Comparison of ENCODE assay signal across 15 cellular contexts in the genomic region with DNA sequence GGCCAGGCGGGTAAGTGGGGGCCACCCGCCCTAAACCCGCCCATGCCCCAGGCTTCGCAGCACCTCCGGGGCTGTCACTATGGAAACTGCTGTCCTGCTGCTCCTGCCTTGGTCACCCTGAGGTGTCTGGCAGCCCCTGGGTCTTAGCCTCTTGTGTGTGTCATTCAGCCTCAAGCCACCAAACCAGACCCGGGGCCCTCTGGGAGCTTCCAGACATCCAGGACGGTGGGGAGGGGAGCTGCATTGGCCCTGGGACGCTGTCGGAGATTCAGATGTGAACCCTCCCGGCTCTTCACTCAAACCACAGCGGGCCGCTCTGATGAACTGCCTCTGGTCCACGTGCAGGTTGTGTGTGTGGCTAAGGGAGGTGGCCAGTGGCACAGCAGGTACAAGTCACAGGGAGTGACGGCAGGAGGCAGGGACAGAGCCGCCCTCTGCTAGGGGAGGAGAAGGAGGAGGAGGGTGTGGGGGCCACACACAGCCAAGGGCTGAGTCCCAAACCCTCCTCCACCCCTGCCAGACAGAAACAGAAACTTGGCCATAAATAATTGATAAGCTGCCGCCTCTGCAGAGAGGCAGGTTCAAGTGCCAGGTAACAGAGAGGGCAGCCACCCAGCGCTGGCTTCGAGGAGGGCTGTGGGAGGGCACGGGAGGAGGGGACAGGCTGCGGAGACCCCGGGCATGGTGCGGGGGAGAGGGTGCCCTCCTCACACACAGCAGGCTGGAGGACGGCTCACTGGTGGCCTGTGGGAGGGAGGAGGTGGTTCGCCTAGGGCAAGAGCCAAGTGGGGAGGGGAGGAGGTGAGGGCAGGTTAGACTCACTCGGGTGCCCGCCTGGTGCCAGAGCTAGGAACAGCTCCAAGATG. TPM values are rescaled to one million over a fixed set of nuclear protein-coding genes. Genes with fewer than 3 reads are reported as not detected.
DNase-seq lines count a peak whose midpoint lies in the region; ATAC-seq and TF ChIP-seq lines count a peak whose summit lies in the region.
"Had no signal": no experiment of that assay in that cellular context is flagged by ENCODE, and none has a peak within 500 bp of the region (broad histone marks: within the 10 kb centered on the region; RNA-seq: fewer than 3 reads in every experiment).

No MANE protein-coding gene starts in this region.

- H3K36me3 Mint-ChIP-seq in effector memory CD8-positive, alpha-beta T cell (ENCODE audit: insufficient read depth) = peaks cover 16% of the 10 kb centered on the region
- H3K36me3 Mint-ChIP-seq in nephron (ENCODE audit: low read depth) = no peaks in the 10 kb centered on the region
- H3K36me3 Mint-ChIP-seq in activated CD4-positive, alpha-beta memory T cell treated with anti-CD3 and anti-CD28 coated beads for 36 hours = no peaks in the 10 kb centered on the region
- H3K36me3 Mint-ChIP-seq: activated naive CD4-positive, alpha-beta T cell treated with anti-CD3 and anti-CD28 coated beads, Interleukin-2, amount 50 U/mL, for 72 hours; type B pancreatic cell had no signal

- peak overlapping the region; percentile 89 to 95 for H3K27ac Mint-ChIP-seq in effector memory CD8-positive, alpha-beta T cell
- peak overlapping the region in 2 of 3 experiments; percentile 54 to 55 for H3K27ac Mint-ChIP-seq in nephron
- H3K27ac Mint-ChIP-seq in activated CD4-positive, alpha-beta memory T cell treated with anti-CD3 and anti-CD28 coated beads for 36 hours = no peak overlapping the region
- H3K27ac Mint-ChIP-seq: type B pancreatic cell had no signal

- H3K4me1 ChIP-seq in MM.1S (ENCODE audit: low read length) = peaks cover 33% of the 10 kb centered on the region

- POLR2A ChIA-PET in activated CD4-positive, alpha-beta memory T cell treated with anti-CD3 and anti-CD28 coated beads for 36 hours (lab: Charles Lee) = no interaction called here

- H3K4me3 Mint-ChIP-seq in effector memory CD8-positive, alpha-beta T cell = peak overlapping the region; percentile 31 to 62
- H3K4me3 Mint-ChIP-seq in nephron = no peak overlapping the region
- H3K4me3 Mint-ChIP-seq in activated CD4-positive, alpha-beta memory T cell treated with anti-CD3 and anti-CD28 coated beads for 36 hours = no peak overlapping the region
- H3K4me3 Mint-ChIP-seq: type B pancreatic cell had no signal

- no peak for ATAC-seq in effector memory CD8-positive, alpha-beta T cell (replicated peaks)
- ATAC-seq in HG03159 (IDR thresholded peaks at IDR 0.05; ENCODE audit: unreplicated experiment) = no peak
- ATAC-seq in HG03108 (IDR thresholded peaks at IDR 0.05; ENCODE audit: unreplicated experiment) = no peak
- ATAC-seq: activated naive CD4-positive, alpha-beta T cell treated with anti-CD3 and anti-CD28 coated beads, Interleukin-2, amount 50 U/mL, for 72 hours had no signal

- no peaks in the 10 kb centered on the region for H4K20me1 ChIP-seq in MM.1S (ENCODE audit: insufficient read depth, low read length)

- DNase-seq in COR-L47 (lab: John Stamatoyannopoulos, UW) = peak; percentile 76
- peak; percentile 68 for DNase-seq in MM.1S
- no peak for DNase-seq in effector memory CD8-positive, alpha-beta T cell
- no peak for DNase-seq in activated CD4-positive, alpha-beta memory T cell treated with anti-CD3 and anti-CD28 coated beads for 36 hours
- no peak for DNase-seq in stimulated activated CD4-positive, alpha-beta T cell treated with anti-CD3 and anti-CD28 coated beads, Interleukin-15, amount 100 ng/mL, for 24 hours
- DNase-seq: NCI-H2081 treated with DMSO at 0.1 percent for 48 hours, WERI-Rb-1 had no signal

- H3K4me2 ChIP-seq in MM.1S (ENCODE audit: low read depth, low read length) = peak overlapping the region; percentile 88

- H2AFZ ChIP-seq in MM.1S (ENCODE audit: low read length) = peak overlapping the region; percentile 89
- H2AFZ ChIP-seq: parathyroid adenoma had no signal

- peak overlapping the region; percentile 58 for H3K4me3 ChIP-seq in MM.1S (ENCODE audit: low read length)

- H3K9ac ChIP-seq in MM.1S (ENCODE audit: low read length) = peak overlapping the region; percentile 60
- H3K9ac ChIP-seq: parathyroid adenoma had no signal

- CTCF ChIA-PET in activated CD4-positive, alpha-beta memory T cell treated with anti-CD3 and anti-CD28 coated beads for 36 hours (lab: Charles Lee) = interaction anchor here (0.8 to 2.6 kb wide), 3 partner anchors 163 to 187 kb away, joined by 3 to 11 read pairs (median 10); a partner anchor contains a TSS

- peaks cover 43 to 65% of the 10 kb centered on the region in 2 donors for H3K4me1 Mint-ChIP-seq in effector memory CD8-positive, alpha-beta T cell (ENCODE audit: low read depth in 2 of 2)
- peaks cover 34% of the 10 kb centered on the region for H3K4me1 Mint-ChIP-seq in nephron
- H3K4me1 Mint-ChIP-seq in activated CD4-positive, alpha-beta memory T cell treated with anti-CD3 and anti-CD28 coated beads for 36 hours (ENCODE audit: low read depth) = peaks cover 26% of the 10 kb centered on the region

- intact Hi-C loops in activated CD4-positive, alpha-beta memory T cell treated with anti-CD3 and anti-CD28 coated beads for 36 hours (cut with micrococcal nuclease) = loop anchor here (5.0 to 10.0 kb wide), 4 partner anchors 100 to 462 kb away; a partner anchor contains a TSS

- TF ChIP-seq CTCF in MM.1S (IDR thresholded peaks at IDR 0.05; ENCODE audit: low read length) (no peak), nephron (IDR thresholded peaks at IDR 0.05; ENCODE audit: unreplicated experiment in 3 of 3) (no peak)

- no peaks in the 10 kb centered on the region for H3K27me3 ChIP-seq in MM.1S (replicated peaks; ENCODE audit: insufficient read depth, low read length)

- H3K9me2 ChIP-seq in MM.1S (replicated peaks; ENCODE audit: insufficient read depth, low read length) = no peaks in the 10 kb centered on the region

- no peaks in the 10 kb centered on the region for H3K36me3 ChIP-seq in MM.1S (replicated peaks; ENCODE audit: insufficient read depth, low read length)
- H3K36me3 ChIP-seq: WERI-Rb-1 had no signal

- H3K27ac ChIP-seq in MM.1S (ENCODE audit: low read length) = peak overlapping the region; percentile 63; the same call in 1 of the 2 replicates
- H3K27ac ChIP-seq: parathyroid adenoma, WERI-Rb-1 had no signal

- no peaks in the 10 kb centered on the region for H3K79me2 ChIP-seq in MM.1S (ENCODE audit: low read length)
- H3K79me2 ChIP-seq: parathyroid adenoma had no signal

- H3F3A ChIP-seq in MM.1S (ENCODE audit: insufficient read depth, low read length) = no peaks in the 10 kb centered on the region

- H3K9me3 Mint-ChIP-seq in effector memory CD8-positive, alpha-beta T cell = no peaks in the 10 kb centered on the region
- no peaks in the 10 kb centered on the region for H3K9me3 Mint-ChIP-seq in nephron
- H3K9me3 Mint-ChIP-seq in activated CD4-positive, alpha-beta memory T cell treated with anti-CD3 and anti-CD28 coated beads for 36 hours = no peaks in the 10 kb centered on the region
- H3K9me3 Mint-ChIP-seq: activated naive CD4-positive, alpha-beta T cell treated with anti-CD3 and anti-CD28 coated beads, Interleukin-2, amount 50 U/mL, for 72 hours; type B pancreatic cell had no signal

- H3K27me3 Mint-ChIP-seq in effector memory CD8-positive, alpha-beta T cell = no peaks in the 10 kb centered on the region
- H3K27me3 Mint-ChIP-seq in nephron (ENCODE audit: low read depth) = no peaks in the 10 kb centered on the region
- H3K27me3 Mint-ChIP-seq in activated CD4-positive, alpha-beta memory T cell treated with anti-CD3 and anti-CD28 coated beads for 36 hours = no peaks in the 10 kb centered on the region
- H3K27me3 Mint-ChIP-seq: type B pancreatic cell had no signal

- H3K9me3 ChIP-seq in MM.1S (replicated peaks; ENCODE audit: insufficient read depth, low read length) = no peaks in the 10 kb centered on the region

RNA-seq across cellular contexts. Expression of a gene that starts 8.0 kb away (rescaled TPM):
- 1 to 10 TPM; 1.1 to 2.7 TPM for total RNA-seq in activated CD4-positive, alpha-beta memory T cell treated with anti-CD3 and anti-CD28 coated beads for 36 hours
- total RNA-seq: mesenteric fat pad, SK-MEL-5 had no signal

RNA-seq across cellular contexts. Expression of a gene that starts 21.0 kb away (rescaled TPM):
- total RNA-seq in activated CD4-positive, alpha-beta memory T cell treated with anti-CD3 and anti-CD28 coated beads for 36 hours = 1 to 10 TPM; 7.7 to 9.0 TPM

RNA-seq across cellular contexts. Expression of a gene that starts 21.0 kb away (rescaled TPM):
- total RNA-seq in activated CD4-positive, alpha-beta memory T cell treated with anti-CD3 and anti-CD28 coated beads for 36 hours = 10 to 100 TPM; 25.8 to 31.0 TPM

RNA-seq across cellular contexts. Expression of a gene that starts 53.3 kb away (rescaled TPM):
- under 1 TPM; 0.34 to 0.50 TPM for total RNA-seq in activated CD4-positive, alpha-beta memory T cell treated with anti-CD3 and anti-CD28 coated beads for 36 hours
- total RNA-seq: SK-MEL-5 had no signal

Comparison
In these comparisons a context has a peak if more than half of its experiments do, and no peak if none do; other contexts are left out.
1. DNase-seq: peak in COR-L47 (single experiment) and MM.1S (single experiment); none in effector memory CD8-positive, alpha-beta T cell (0 of 3), activated CD4-positive, alpha-beta memory T cell treated with anti-CD3 and anti-CD28 coated beads for 36 hours (single experiment) and stimulated activated CD4-positive, alpha-beta T cell treated with anti-CD3 and anti-CD28 coated beads, Interleukin-15, amount 100 ng/mL, for 24 hours (single experiment).
2. H3K4me3 Mint-ChIP-seq: peak in effector memory CD8-positive, alpha-beta T cell (2 of 2); none in nephron (0 of 3) and activated CD4-positive, alpha-beta memory T cell treated with anti-CD3 and anti-CD28 coated beads for 36 hours (single experiment).